In the genomic region with DNA sequence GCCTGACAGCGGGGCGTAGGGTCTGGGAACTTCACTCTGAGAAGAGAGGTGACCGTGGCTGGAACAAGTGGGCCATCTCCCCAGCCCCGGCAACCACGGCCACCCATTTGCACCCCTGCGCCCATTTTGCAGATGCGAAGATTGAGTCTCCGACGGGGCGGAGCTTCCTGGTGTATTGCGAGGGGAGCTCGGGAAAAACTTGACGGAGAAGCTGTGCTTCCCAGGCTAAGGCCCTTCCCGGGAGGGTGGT, we compare ENCODE assay signal across 8 cellular contexts. TPM values are rescaled to one million over a fixed set of nuclear protein-coding genes. Genes with fewer than 3 reads are reported as not detected.
DNase-seq lines count a peak whose midpoint lies in the region; ATAC-seq and TF ChIP-seq lines count a peak whose summit lies in the region.

No MANE protein-coding gene starts in this region.

- intact Hi-C loops in PC-9 (cut with micrococcal nuclease; ENCODE audit: unreplicated experiment) (loop anchor here (5.0 kb wide), 2 partner anchors 41 to 391 kb away; no protein-coding TSS in a partner anchor), sigmoid colon (cut with DNase I) (loop anchor here (5.0 kb wide), 1 partner anchor 139 kb away; a partner anchor contains a TSS)

- H3K79me2 ChIP-seq in PC-9 (ENCODE audit: low read depth): peaks cover 16% of the 10 kb centered on the region

- peaks cover 24% of the 10 kb centered on the region for H3K4me1 ChIP-seq in PC-9 (replicated peaks; ENCODE audit: insufficient read depth)
- peaks cover 0 to 36% (median 25%) of the 10 kb centered on the region in 4 donors for H3K4me1 ChIP-seq in sigmoid colon

- peak overlapping the region; percentile 87 for H3K4me2 ChIP-seq in PC-9

- peak overlapping the region; percentile 77 for H2AFZ ChIP-seq in PC-9

- no peak for TF ChIP-seq POLR2A in sigmoid colon (IDR thresholded peaks at IDR 0.05)

- BruUV-seq in PC-9 (replicated peaks; lab: Mats Ljungman, UMichigan): no TSS peak

- TF ChIP-seq CTCF in GM12864 (IDR thresholded peaks at IDR 0.05; ENCODE audit: low read depth, low read length, missing control alignments) (no peak), PC-9 (conservative IDR thresholded peaks at IDR 0.05) (no peak), sigmoid colon (IDR thresholded peaks at IDR 0.05) (no peak)

- CTCF ChIA-PET in PC-9 (lab: Charles Lee): interaction anchor here (0.7 to 2.1 kb wide), 4 partner anchors 36 to 467 kb away, joined by 4 to 9 read pairs (median 6); no protein-coding TSS in a partner anchor

- peak overlapping the region; percentile 98 for H3K27ac ChIP-seq in PC-9
- H3K27ac ChIP-seq in epithelial cell of prostate: peak overlapping the region; percentile 99
- H3K27ac ChIP-seq in sigmoid colon: peak overlapping the region; percentile 92 to 99 (median 98)

- H3K36me3 ChIP-seq in PC-9 (ENCODE audit: low read depth) (0 out of 2 replicates have a peak, but pooled peaks cover 5% of the 10 kb centered on the region), sigmoid colon (peaks cover 24 to 33% (median 29%) of the 10 kb centered on the region in 4 donors)

- no peak for TF ChIP-seq EP300 in sigmoid colon (IDR thresholded peaks at IDR 0.05)

- in situ Hi-C loops in G401 (cut with HindIII; ENCODE audit: low sequenced_read_pairs): no loop called here

- peaks cover 24% of the 10 kb centered on the region for H3F3A ChIP-seq in PC-9 (ENCODE audit: insufficient read depth, low read depth)

- H4K20me1 ChIP-seq in PC-9 (ENCODE audit: insufficient read depth): no peaks in the 10 kb centered on the region

- DNase-seq in GM12864 (ENCODE audit: low read depth) (no peak), PC-9 (no peak), epithelial cell of prostate (ENCODE audit: low read depth, low spot score) (no peak), sigmoid colon (no peak), kidney glomerular epithelial cell (lab: John Stamatoyannopoulos, UW) (no peak), GOT3 (lab: John Stamatoyannopoulos, UW) (no peak), G401 (ENCODE audit: low spot score) (no peak)

- H3K9me3 ChIP-seq in PC-9 (ENCODE audit: insufficient read depth, low read depth) (no peaks in the 10 kb centered on the region), sigmoid colon (no peaks in the 10 kb centered on the region)

- no peaks in the 10 kb centered on the region for H3K27me3 ChIP-seq in PC-9 (ENCODE audit: insufficient read depth, low read depth)
- no peaks in the 10 kb centered on the region for H3K27me3 ChIP-seq in sigmoid colon

- 0 to 1% methylated on average over 14 of the region's 14 CpGs for WGBS in sigmoid colon, 2 donors

- H3K9me2 ChIP-seq in PC-9 (ENCODE audit: insufficient read depth): no peaks in the 10 kb centered on the region

- ATAC-seq in GM21786 (IDR thresholded peaks at IDR 0.05; ENCODE audit: unreplicated experiment): peak; percentile 5

- H3K4me3 ChIP-seq in GM12864 (ENCODE audit: low read depth, low read length): peak overlapping the region; percentile 96
- H3K4me3 ChIP-seq in PC-9: peak overlapping the region; percentile 79
- H3K4me3 ChIP-seq in sigmoid colon: peak overlapping the region; percentile 65 to 92 (median 77)

- POLR2A ChIA-PET in PC-9 (lab: Charles Lee; ENCODE audit: unreplicated experiment): interaction anchor here (0.7 kb wide), 1 partner anchor 11 kb away, joined by 4 read pairs; no protein-coding TSS in a partner anchor

RNA-seq across cellular contexts. Expression of a gene that starts 0.7 kb away (rescaled TPM):
- total RNA-seq in PC-9 (2021) (14.1 and 16.3 TPM in 2 replicates), sigmoid colon (10 to 100 TPM; 12.0 to 24.4 (median 14.9) TPM)
- polyA plus RNA-seq in sigmoid colon: 10 to 100 TPM in 1 of 3 donors, 1 to 10 TPM in 2; 5.4 to 17.1 (median 5.5) TPM
- total RNA-seq in G401 (2014; rRNA removed; shearing (Covaris generic)): 7.2 and 11.1 TPM in 2 replicates

RNA-seq across cellular contexts. Expression of a gene that starts 36.9 kb away (rescaled TPM):
- 35.3 and 35.6 TPM in 2 replicates for total RNA-seq in PC-9 (2021)
- total RNA-seq in sigmoid colon: 10 to 100 TPM; 31.4 to 39.3 (median 32.5) TPM
- 10 to 100 TPM; 26.4 to 37.8 (median 27.2) TPM for polyA plus RNA-seq in sigmoid colon
- total RNA-seq in G401 (2014; rRNA removed; shearing (Covaris generic)): 11.6 and 17.7 TPM in 2 replicates

RNA-seq across cellular contexts. Expression of a gene that starts 37.4 kb away (rescaled TPM):
- total RNA-seq in PC-9 (2021): not detected in 2 replicates
- total RNA-seq in sigmoid colon: under 1 TPM in 1 of 4 donors, not detected in 3; 0.27 TPM
- polyA plus RNA-seq in sigmoid colon: 10 to 100 TPM in 1 of 3 donors, 1 to 10 TPM in 1, under 1 TPM in 1; 0.60 to 27.1 (median 2.5) TPM
- not detected in 2 replicates for total RNA-seq in G401 (2014; rRNA removed; shearing (Covaris generic))

RNA-seq across cellular contexts. Expression of a gene that starts 57.7 kb away (rescaled TPM):
- total RNA-seq in PC-9 (2021) (6.0 and 8.7 TPM in 2 replicates), sigmoid colon (under 1 TPM in 1 of 4 donors, not detected in 3; 0.14 TPM)
- 1 to 10 TPM in 1 of 3 donors, not detected in 2; 1.4 TPM for polyA plus RNA-seq in sigmoid colon
- total RNA-seq in G401 (2014; rRNA removed; shearing (Covaris generic)): 0.03 and 0.43 TPM in 2 replicates

RNA-seq across cellular contexts. Expression of a gene that starts 59.4 kb away (rescaled TPM):
- total RNA-seq in PC-9 (2021): 113 and 127 TPM in 2 replicates
- 100 to 1,000 TPM in 3 of 4 donors, 10 to 100 TPM in 1; 68.7 to 296 (median 156) TPM for total RNA-seq in sigmoid colon
- polyA plus RNA-seq in sigmoid colon: 10 to 100 TPM; 36.6 to 52.0 (median 47.4) TPM
- total RNA-seq in G401 (2014; rRNA removed; shearing (Covaris generic)): 129 and 156 TPM in 2 replicates
